Comparison of ENCODE assay signal across 1 cellular context in the genomic region with DNA sequence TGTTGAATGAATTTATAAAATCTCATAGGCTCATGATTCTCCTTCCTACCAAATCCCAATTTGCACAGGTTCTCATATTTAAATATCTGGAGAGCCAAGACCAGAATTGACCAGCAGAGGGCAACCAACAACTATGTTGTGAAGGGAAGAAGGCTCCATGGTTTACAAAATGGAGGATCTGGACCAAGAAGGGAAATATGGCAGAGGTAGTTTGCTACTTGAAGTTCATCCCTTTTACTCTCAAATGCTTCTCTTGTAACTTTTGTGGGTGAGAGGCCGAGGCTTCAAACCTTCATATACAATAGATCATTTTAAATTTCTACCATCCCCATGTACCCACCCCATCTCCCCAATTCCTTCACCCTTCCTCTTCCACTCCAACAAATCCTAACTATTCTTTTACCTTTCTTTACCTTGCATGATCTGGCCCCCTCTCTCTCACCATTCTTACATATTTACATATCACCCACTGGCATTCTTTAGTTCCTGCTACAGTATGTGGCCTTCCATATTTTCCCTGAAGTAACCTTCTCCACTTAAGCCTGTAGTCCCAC.
A peak's percentile ranks its signal among the peaks of the same experiment; 100 is the strongest.
TF ChIP-seq lines count a peak whose summit lies in the region.

No MANE protein-coding gene starts in this region.

TF ChIP-seq in HepG2, 621 proteins besides CTCF, POLR2A, EP300 and RAD21 (continued from another document):
- TF ChIP-seq, protein P1, sequence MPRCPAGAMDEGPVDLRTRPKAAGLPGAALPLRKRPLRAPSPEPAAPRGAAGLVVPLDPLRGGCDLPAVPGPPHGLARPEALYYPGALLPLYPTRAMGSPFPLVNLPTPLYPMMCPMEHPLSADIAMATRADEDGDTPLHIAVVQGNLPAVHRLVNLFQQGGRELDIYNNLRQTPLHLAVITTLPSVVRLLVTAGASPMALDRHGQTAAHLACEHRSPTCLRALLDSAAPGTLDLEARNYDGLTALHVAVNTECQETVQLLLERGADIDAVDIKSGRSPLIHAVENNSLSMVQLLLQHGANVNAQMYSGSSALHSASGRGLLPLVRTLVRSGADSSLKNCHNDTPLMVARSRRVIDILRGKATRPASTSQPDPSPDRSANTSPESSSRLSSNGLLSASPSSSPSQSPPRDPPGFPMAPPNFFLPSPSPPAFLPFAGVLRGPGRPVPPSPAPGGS (CRISPR knock-in tag; IDR thresholded peaks at IDR 0.05), result no peak
- no peak for TF ChIP-seq TCF12 (IDR thresholded peaks at IDR 0.05)
- no peak for TF ChIP-seq TCF12 (CRISPR knock-in tag; IDR thresholded peaks at IDR 0.05)
- TF ChIP-seq, protein P2, sequence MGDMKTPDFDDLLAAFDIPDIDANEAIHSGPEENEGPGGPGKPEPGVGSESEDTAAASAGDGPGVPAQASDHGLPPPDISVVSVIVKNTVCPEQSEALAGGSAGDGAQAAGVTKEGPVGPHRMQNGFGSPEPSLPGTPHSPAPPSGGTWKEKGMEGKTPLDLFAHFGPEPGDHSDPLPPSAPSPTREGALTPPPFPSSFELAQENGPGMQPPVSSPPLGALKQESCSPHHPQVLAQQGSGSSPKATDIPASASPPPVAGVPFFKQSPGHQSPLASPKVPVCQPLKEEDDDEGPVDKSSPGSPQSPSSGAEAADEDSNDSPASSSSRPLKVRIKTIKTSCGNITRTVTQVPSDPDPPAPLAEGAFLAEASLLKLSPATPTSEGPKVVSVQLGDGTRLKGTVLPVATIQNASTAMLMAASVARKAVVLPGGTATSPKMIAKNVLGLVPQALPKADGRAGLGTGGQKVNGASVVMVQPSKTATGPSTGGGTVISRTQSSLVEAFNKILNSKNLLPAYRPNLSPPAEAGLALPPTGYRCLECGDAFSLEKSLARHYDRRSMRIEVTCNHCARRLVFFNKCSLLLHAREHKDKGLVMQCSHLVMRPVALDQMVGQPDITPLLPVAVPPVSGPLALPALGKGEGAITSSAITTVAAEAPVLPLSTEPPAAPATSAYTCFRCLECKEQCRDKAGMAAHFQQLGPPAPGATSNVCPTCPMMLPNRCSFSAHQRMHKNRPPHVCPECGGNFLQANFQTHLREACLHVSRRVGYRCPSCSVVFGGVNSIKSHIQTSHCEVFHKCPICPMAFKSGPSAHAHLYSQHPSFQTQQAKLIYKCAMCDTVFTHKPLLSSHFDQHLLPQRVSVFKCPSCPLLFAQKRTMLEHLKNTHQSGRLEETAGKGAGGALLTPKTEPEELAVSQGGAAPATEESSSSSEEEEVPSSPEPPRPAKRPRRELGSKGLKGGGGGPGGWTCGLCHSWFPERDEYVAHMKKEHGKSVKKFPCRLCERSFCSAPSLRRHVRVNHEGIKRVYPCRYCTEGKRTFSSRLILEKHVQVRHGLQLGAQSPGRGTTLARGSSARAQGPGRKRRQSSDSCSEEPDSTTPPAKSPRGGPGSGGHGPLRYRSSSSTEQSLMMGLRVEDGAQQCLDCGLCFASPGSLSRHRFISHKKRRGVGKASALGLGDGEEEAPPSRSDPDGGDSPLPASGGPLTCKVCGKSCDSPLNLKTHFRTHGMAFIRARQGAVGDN (CRISPR knock-in tag; IDR thresholded peaks at IDR 0.05), result no peak
- TF ChIP-seq SAP130 (CRISPR knock-in tag; IDR thresholded peaks at IDR 0.05; ENCODE audit: low read depth), result 0 out of 2 replicates have a peak, but pooled peaks have one; percentile 39
- TF ChIP-seq, protein P3, sequence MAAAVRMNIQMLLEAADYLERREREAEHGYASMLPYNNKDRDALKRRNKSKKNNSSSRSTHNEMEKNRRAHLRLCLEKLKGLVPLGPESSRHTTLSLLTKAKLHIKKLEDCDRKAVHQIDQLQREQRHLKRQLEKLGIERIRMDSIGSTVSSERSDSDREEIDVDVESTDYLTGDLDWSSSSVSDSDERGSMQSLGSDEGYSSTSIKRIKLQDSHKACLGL (CRISPR knock-in tag; IDR thresholded peaks at IDR 0.05), result no peak
- no peak for TF ChIP-seq ZNF333 (CRISPR knock-in tag; IDR thresholded peaks at IDR 0.05; ENCODE audit: borderline replicate concordance)
- TF ChIP-seq SRY (CRISPR knock-in tag; IDR thresholded peaks at IDR 0.05), result no peak
- TF ChIP-seq MLXIP (CRISPR knock-in tag; IDR thresholded peaks at IDR 0.05; ENCODE audit: borderline replicate concordance), result no peak
- TF ChIP-seq EHMT2 (IDR thresholded peaks at IDR 0.05; ENCODE audit: borderline replicate concordance, low read depth, low read length), result peak; percentile 56; the same call in 1 of the 2 replicates
- TF ChIP-seq, protein P4, sequence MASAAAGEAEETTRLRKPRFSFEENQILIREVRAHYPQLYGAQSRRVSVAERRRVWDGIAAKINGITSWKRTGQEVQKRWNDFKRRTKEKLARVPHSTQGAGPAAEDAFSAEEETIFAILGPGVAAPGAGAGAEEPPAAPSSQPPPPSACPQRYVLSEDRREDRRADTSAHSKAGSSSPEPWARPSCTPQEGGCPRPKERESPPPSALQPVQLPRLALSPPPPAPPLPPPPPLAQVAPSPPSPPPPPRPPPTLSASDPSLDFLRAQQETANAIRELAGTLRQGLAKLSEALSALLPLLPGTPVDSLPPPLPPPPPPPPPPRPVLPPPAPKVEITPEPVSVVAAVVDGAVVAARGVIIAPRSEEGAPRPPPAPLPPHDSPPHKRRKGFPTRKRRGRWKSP (CRISPR knock-in tag; IDR thresholded peaks at IDR 0.05), result no peak
- TF ChIP-seq ZGPAT (CRISPR knock-in tag; IDR thresholded peaks at IDR 0.05), result no peak
TF ChIP-seq in HepG2: peak in this region for 14.
